8 cellular contexts compared by ENCODE assay signal in the genomic region with DNA sequence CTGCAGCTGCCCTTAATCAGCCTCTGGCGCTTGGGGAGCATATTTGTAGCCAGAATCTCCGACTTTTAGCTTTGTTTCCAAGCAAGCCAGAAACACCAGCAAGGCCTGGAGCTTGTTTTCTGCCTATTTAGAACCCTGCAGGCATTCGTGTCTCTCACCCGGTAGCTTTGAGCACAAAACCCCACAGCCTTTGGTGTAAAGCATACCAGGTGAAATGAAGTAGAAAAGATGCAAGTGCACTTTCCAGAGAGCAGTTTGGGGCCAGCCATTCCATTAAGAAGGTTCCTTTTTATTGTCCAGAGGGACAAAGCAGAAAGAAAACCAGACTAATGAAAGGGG. TPM values are rescaled to one million over a fixed set of nuclear protein-coding genes. Genes with fewer than 3 reads are reported as not detected.
DNase-seq lines count a peak whose midpoint lies in the region; ATAC-seq and TF ChIP-seq lines count a peak whose summit lies in the region.

No MANE protein-coding gene starts in this region.

- H3K27me3 Mint-ChIP-seq in activated T-cell treated with anti-CD3 and anti-CD28 coated beads, Interleukin-2, amount 50 U/mL, for 24 hours: no peaks in the 10 kb centered on the region

- H3K27me3 ChIP-seq in WERI-Rb-1 (ENCODE audit: insufficient read depth, low read depth, severe bottlenecking) (no peaks in the 10 kb centered on the region), suprapubic skin (no peaks in the 10 kb centered on the region)

- H3K27ac ChIP-seq in WERI-Rb-1: peak overlapping the region; percentile 93
- peak overlapping the region; percentile 97 for H3K27ac ChIP-seq in suprapubic skin

- H3K9me3 ChIP-seq in WERI-Rb-1 (ENCODE audit: severe bottlenecking): no peaks in the 10 kb centered on the region
- no peaks in the 10 kb centered on the region for H3K9me3 ChIP-seq in suprapubic skin

- TF ChIP-seq EP300 in suprapubic skin (IDR thresholded peaks at IDR 0.05): no peak

- peaks cover 52% of the 10 kb centered on the region for H3K4me1 Mint-ChIP-seq in activated T-cell treated with anti-CD3 and anti-CD28 coated beads, Interleukin-2, amount 50 U/mL, for 24 hours (ENCODE audit: low read depth)

- peak overlapping the region; percentile 88 for H3K4me3 Mint-ChIP-seq in activated T-cell treated with anti-CD3 and anti-CD28 coated beads, Interleukin-2, amount 50 U/mL, for 24 hours

- peak overlapping the region; percentile 85 for H3K4me3 ChIP-seq in WERI-Rb-1 (ENCODE audit: low read depth, low read length)
- peak overlapping the region; percentile 87 for H3K4me3 ChIP-seq in iPS-11a (ENCODE audit: low read depth, low read length)
- H3K4me3 ChIP-seq in suprapubic skin: peak overlapping the region; percentile 82

- peak overlapping the region; percentile 92 for H3K27ac Mint-ChIP-seq in activated T-cell treated with anti-CD3 and anti-CD28 coated beads, Interleukin-2, amount 50 U/mL, for 24 hours

- H3K36me3 Mint-ChIP-seq in activated T-cell treated with anti-CD3 and anti-CD28 coated beads, Interleukin-2, amount 50 U/mL, for 24 hours (ENCODE audit: low read depth): peaks cover 67% of the 10 kb centered on the region

- H3K36me3 ChIP-seq in WERI-Rb-1 (peaks cover 21% of the 10 kb centered on the region), suprapubic skin (peaks cover 17% of the 10 kb centered on the region)

- TF ChIP-seq CTCF in WERI-Rb-1 (IDR thresholded peaks at IDR 0.05; ENCODE audit: low read depth, low read length) (no peak), suprapubic skin (IDR thresholded peaks at IDR 0.05) (no peak)

- 0% methylated on average over 4 of the region's 4 CpGs for WGBS in suprapubic skin

- peaks cover 2% of the 10 kb centered on the region for H3K9me3 Mint-ChIP-seq in activated T-cell treated with anti-CD3 and anti-CD28 coated beads, Interleukin-2, amount 50 U/mL, for 24 hours

- ATAC-seq in HG03469 (IDR thresholded peaks at IDR 0.05; ENCODE audit: unreplicated experiment) (no peak), HG02870 (IDR thresholded peaks at IDR 0.05; ENCODE audit: unreplicated experiment) (no peak)

- no peak for TF ChIP-seq POLR2A in suprapubic skin (IDR thresholded peaks at IDR 0.05)

- peaks cover 62% of the 10 kb centered on the region for H3K4me1 ChIP-seq in suprapubic skin

- DNase-seq in activated T-cell treated with anti-CD3 and anti-CD28 coated beads, Interleukin-2, amount 50 U/mL, for 24 hours: no peak
- DNase-seq in activated T-cell treated with anti-CD3 and anti-CD28 coated beads, Interleukin-2, amount 50 U/mL, for 1 hour: no peak
- DNase-seq in WERI-Rb-1 (no peak), suprapubic skin (ENCODE audit: low spot score in 2 of 2) (no peak), NCI-H446 treated with DMSO at 0.1 percent for 48 hours (lab: John Stamatoyannopoulos, UW) (no peak)

RNA-seq across cellular contexts. Expression of a gene that starts 0.7 kb away (rescaled TPM):
- total RNA-seq in suprapubic skin: 10 to 100 TPM in 1 of 4 donors, 1 to 10 TPM in 3; 2.8 to 12.9 (median 6.0) TPM

RNA-seq across cellular contexts. Expression of a gene that starts 0.8 kb away (rescaled TPM):
- total RNA-seq in suprapubic skin: 10 to 100 TPM in 3 of 4 donors, 1 to 10 TPM in 1; 7.3 to 16.9 (median 12.8) TPM

RNA-seq across cellular contexts. Expression of a gene that starts 7.5 kb away (rescaled TPM):
- total RNA-seq in suprapubic skin: 1 to 10 TPM; 1.8 to 5.0 (median 4.4) TPM

RNA-seq across cellular contexts. Expression of a gene that starts 17.3 kb away (rescaled TPM):
- total RNA-seq in suprapubic skin: 1 to 10 TPM; 1.4 to 2.2 (median 2.0) TPM
